Comparison of ENCODE assay signal across 24 cellular contexts in genomic region chr3:135393159-135393558, GRCh38.
DNase-seq lines count a peak whose midpoint lies in the region; ATAC-seq, FAIRE-seq and TF ChIP-seq lines count a peak whose summit lies in the region.
"Had no signal": no experiment of that assay in that cellular context is flagged by ENCODE, and none has a peak within 500 bp of the region (broad histone marks: within the 10 kb centered on the region; RNA-seq: fewer than 3 reads in every experiment).

No MANE protein-coding gene starts in this region.

- peaks cover 10% of the 10 kb centered on the region for H3K36me3 Mint-ChIP-seq in endodermal cell (ENCODE audit: low read depth)
- H3K36me3 Mint-ChIP-seq: CD8-positive, alpha-beta T cell had no signal

- H3K4me2 ChIP-seq in GM12878 (ENCODE audit: control insufficient read depth, insufficient read depth) = no peak overlapping the region
- H3K4me2 ChIP-seq: A549 had no signal

- TF ChIP-seq CTCF in GM12878 (IDR thresholded peaks at IDR 0.05 in 2 of 3, conservative IDR thresholded peaks at IDR 0.05 in 1 of 3; ENCODE audit: control insufficient read depth in 2 of 3, extremely low read depth in 1 of 3, insufficient read depth in 1 of 3, low read depth in 3 of 3, low read length in 3 of 3) = no peak
- TF ChIP-seq CTCF in endodermal cell (conservative IDR thresholded peaks at IDR 0.05) = peak; percentile 27
- peak; percentile 6 for TF ChIP-seq CTCF in kidney (IDR thresholded peaks at IDR 0.05; ENCODE audit: borderline replicate concordance, extremely low read depth, insufficient read depth)
- TF ChIP-seq CTCF in psoas muscle (IDR thresholded peaks at IDR 0.05) = no peak
- TF ChIP-seq CTCF in uterus (IDR thresholded peaks at IDR 0.05) = no peak

- TF ChIP-seq RAD21 in GM12878 (IDR thresholded peaks at IDR 0.05; ENCODE audit: insufficient read depth, low read depth, low read length) = no peak

- H3K4me3 Mint-ChIP-seq in endodermal cell = no peak overlapping the region
- H3K4me3 Mint-ChIP-seq: B cell; CD4-positive, alpha-beta T cell; CD8-positive, alpha-beta T cell had no signal

- no peak overlapping the region for H3K4me3 ChIP-seq in GM12878
- H3K4me3 ChIP-seq in endodermal cell (ENCODE audit: low read length) = no peak overlapping the region
- H3K4me3 ChIP-seq in kidney (ENCODE audit: low read length in 2 of 2) = no peak overlapping the region
- H3K4me3 ChIP-seq in psoas muscle = no peak overlapping the region
- H3K4me3 ChIP-seq in uterus = no peak overlapping the region
- H3K4me3 ChIP-seq: A549; BLaER1 treated with 17β-estradiol and CSF1 and Interleukin-3, amounts not matched to agents 10 nM and 100 nM had no signal

- no peaks in the 10 kb centered on the region; a peak in 1 of 4 replicates for H3K27me3 ChIP-seq in GM12878 (replicated peaks in 1 of 2; ENCODE audit: control insufficient read depth in 2 of 2, insufficient read depth in 2 of 2, low read length in 1 of 2)
- H3K27me3 ChIP-seq in endodermal cell (ENCODE audit: control insufficient read depth, insufficient read depth, low read length, poor library complexity, severe bottlenecking) = no peaks in the 10 kb centered on the region
- no peaks in the 10 kb centered on the region for H3K27me3 ChIP-seq in psoas muscle (ENCODE audit: insufficient read depth in 3 of 3, low read length in 2 of 3)
- H3K27me3 ChIP-seq in uterus = no peaks in the 10 kb centered on the region
- H3K27me3 ChIP-seq: BLaER1 treated with 17β-estradiol and CSF1 and Interleukin-3, amounts not matched to agents 10 nM and 100 nM had no signal

- H2AFZ ChIP-seq in GM12878 (ENCODE audit: control insufficient read depth, low read depth, low read length) = no peak overlapping the region

- no peaks in the 10 kb centered on the region; the same call in 2 of the 3 replicates for H3K9me3 ChIP-seq in GM12878 (replicated peaks; ENCODE audit: control insufficient read depth, insufficient read depth, low read length)
- peaks cover 20% of the 10 kb centered on the region for H3K9me3 ChIP-seq in endodermal cell (ENCODE audit: control insufficient read depth, low read length)
- peaks cover 0 to 10% of the 10 kb centered on the region in 2 donors for H3K9me3 ChIP-seq in kidney (ENCODE audit: control insufficient read depth in 1 of 2, low read length in 2 of 2)
- peaks cover 16% of the 10 kb centered on the region for H3K9me3 ChIP-seq in psoas muscle
- H3K9me3 ChIP-seq in uterus = no peaks in the 10 kb centered on the region
- H3K9me3 ChIP-seq: A549 had no signal

- H4K20me1 ChIP-seq in GM12878 (ENCODE audit: control insufficient read depth, insufficient read depth) = no peaks in the 10 kb centered on the region
- H4K20me1 ChIP-seq: BLaER1 treated with 17β-estradiol and CSF1 and Interleukin-3, amounts not matched to agents 10 nM and 100 nM had no signal

- peaks cover 23% of the 10 kb centered on the region for H3K9me3 Mint-ChIP-seq in endodermal cell

- no peak overlapping the region for H3K9ac ChIP-seq in GM12878 (ENCODE audit: control insufficient read depth, insufficient read depth, low read length)
- no peak overlapping the region for H3K9ac ChIP-seq in endodermal cell (ENCODE audit: extremely low read depth, low read length, poor library complexity, severe bottlenecking)
- H3K9ac ChIP-seq in kidney (ENCODE audit: low read length in 2 of 2) = no peak overlapping the region
- H3K9ac ChIP-seq: BLaER1 treated with 17β-estradiol and CSF1 and Interleukin-3, amounts not matched to agents 10 nM and 100 nM had no signal

- CTCF ChIA-PET in GM12878 (lab: Yijun Ruan, JAX) = no interaction called here

- TF ChIP-seq POLR2A in GM12878 (IDR thresholded peaks at IDR 0.05; ENCODE audit: low read depth, low read length) = no peak
- TF ChIP-seq POLR2A in uterus (IDR thresholded peaks at IDR 0.05) = no peak
- TF ChIP-seq POLR2A in erythroblast (IDR thresholded peaks at IDR 0.05; ENCODE audit: low read length) = no peak

- no peak for FAIRE-seq in GM12878 (lab: Jason Lieb, UNC)
- no peak for FAIRE-seq in kidney (lab: Jason Lieb, UNC)
- FAIRE-seq: A549, D721Med, G401.6, GM12892, GM18507, GM19239 had no signal

- DNase-seq in GM12878 (ENCODE audit: low read depth, low spot score) (no peak), endodermal cell (no peak), kidney (no peak), psoas muscle (no peak), iPS-NIHi7 (ENCODE audit: extremely low spot score) (no peak), uterus (no peak), erythroblast (lab: John Stamatoyannopoulos, UW) (no peak)
- DNase-seq: AML-193; Caco-2; Calu3; CD4-positive, alpha-beta T cell; CD8-positive, alpha-beta T cell; DMS79 treated with DMSO at 0.1 percent for 48 hours; GF-D8 had no signal

- RAD21 ChIA-PET in GM12878 (lab: Charles Lee; ENCODE audit: unreplicated experiment) = no interaction called here

- intact Hi-C loops in GM12878 (cut with micrococcal nuclease; ENCODE audit: unreplicated experiment) (no loop called here), kidney (cut with DNase I) (no loop called here), psoas muscle (cut with DNase I) (no loop called here), uterus (cut with DNase I; ENCODE audit: low total_unique reads) (no loop called here)

- in situ Hi-C loops in GM12878 (cut with MboI) = no loop called here

- H3K36me3 ChIP-seq in GM12878 (ENCODE audit: control insufficient read depth in 2 of 2, insufficient read depth in 2 of 2, low read length in 1 of 2) (no peaks in the 10 kb centered on the region), endodermal cell (ENCODE audit: control insufficient read depth, insufficient read depth, low read length) (no peaks in the 10 kb centered on the region), kidney (ENCODE audit: control insufficient read depth in 1 of 2, insufficient read depth in 2 of 2, low read length in 2 of 2) (no peaks in the 10 kb centered on the region), psoas muscle (ENCODE audit: insufficient read depth in 1 of 2, low read depth in 1 of 2) (no peaks in the 10 kb centered on the region), uterus (no peaks in the 10 kb centered on the region)
- H3K36me3 ChIP-seq: BLaER1 treated with 17β-estradiol and CSF1 and Interleukin-3, amounts not matched to agents 10 nM and 100 nM had no signal

- H3K4me1 Mint-ChIP-seq in endodermal cell = no peaks in the 10 kb centered on the region
- H3K4me1 Mint-ChIP-seq: B cell had no signal

- H3K4me1 ChIP-seq in GM12878 (ENCODE audit: control insufficient read depth, insufficient read depth, low read length) (no peaks in the 10 kb centered on the region), endodermal cell (ENCODE audit: control insufficient read depth, insufficient read depth, low read length) (no peaks in the 10 kb centered on the region), kidney (ENCODE audit: control insufficient read depth in 1 of 2, insufficient read depth in 1 of 2, low read depth in 1 of 2, low read length in 2 of 2) (no peaks in the 10 kb centered on the region), psoas muscle (no peaks in the 10 kb centered on the region), uterus (no peaks in the 10 kb centered on the region)
- H3K4me1 ChIP-seq: A549, Caco-2 had no signal

- 19% methylated on average over 3 of the region's 3 CpGs for WGBS in GM12878 (ENCODE audit: insufficient coverage, insufficient replicate concordance, low lambda C conversion rate, missing lambda C conversion rate)
- WGBS in endodermal cell (ENCODE audit: insufficient coverage in 1 of 2, insufficient read length in 1 of 2), 2 experiments = 94 to 100% methylated on average over 2 to 3 of the region's 3 CpGs
- 65 to 75% (median 71%) methylated on average over 3 of the region's 3 CpGs for WGBS in psoas muscle, 3 donors

- BruUV-seq in GM12878 (replicated peaks; lab: Mats Ljungman, UMichigan) = no TSS peak

- SMC1A ChIA-PET in GM12878 (lab: Charles Lee; ENCODE audit: uncharacterized antibody, unreplicated experiment) = interaction anchor here (1.2 kb wide), 1 partner anchor 80 kb away, joined by 3 read pairs; no protein-coding TSS in a partner anchor

- no peak overlapping the region for H3K27ac ChIP-seq in GM12878 (ENCODE audit: control insufficient read depth, insufficient read depth)
- H3K27ac ChIP-seq in endodermal cell (ENCODE audit: low read depth, low read length) = no peak overlapping the region
- H3K27ac ChIP-seq in kidney (ENCODE audit: low read depth in 2 of 2, low read length in 2 of 2) = no peak overlapping the region
- peak overlapping the region; percentile 3 for H3K27ac ChIP-seq in psoas muscle
- H3K27ac ChIP-seq in uterus = no peak overlapping the region
- H3K27ac ChIP-seq: 22Rv1; A549; BLaER1 treated with 17β-estradiol and CSF1 and Interleukin-3, amounts not matched to agents 10 nM and 100 nM; C4-2B had no signal

- TF ChIP-seq EP300 in GM12878 (IDR thresholded peaks at IDR 0.05; ENCODE audit: borderline replicate concordance in 1 of 2, control insufficient read depth in 1 of 2, low read depth in 2 of 2, low read length in 2 of 2) = no peak

- ATAC-seq in GM12878 = no peak
- ATAC-seq in psoas muscle = peak in 1 of 4 donors; percentile 59
- ATAC-seq: A549; CD8-positive, alpha-beta T cell had no signal

- H3K27ac Mint-ChIP-seq in endodermal cell = no peak overlapping the region
- H3K27ac Mint-ChIP-seq: B cell; CD4-positive, alpha-beta T cell; CD8-positive, alpha-beta T cell had no signal

- no peaks in the 10 kb centered on the region for H3K27me3 Mint-ChIP-seq in endodermal cell (ENCODE audit: insufficient read depth)
- H3K27me3 Mint-ChIP-seq: B cell; CD4-positive, alpha-beta T cell had no signal

- POLR2A ChIA-PET in GM12878 (lab: Charles Lee) = no interaction called here

- no peaks in the 10 kb centered on the region for H3K79me2 ChIP-seq in GM12878 (ENCODE audit: control insufficient read depth, insufficient read depth, low read length)

TF ChIP-seq in GM12878, 131 proteins besides CTCF, POLR2A, EP300 and RAD21:
- TF ChIP-seq ZNF24 (IDR thresholded peaks at IDR 0.05) (peak; percentile 41; the same call in 1 of the 2 replicates), BRCA1 (IDR thresholded peaks at IDR 0.05; ENCODE audit: low read depth, low read length) (no peak)
TF ChIP-seq in GM12878: peak in this region for 1.

Comparison
In these comparisons a context has a peak if more than half of its experiments do, and no peak if none do; other contexts are left out.
1. CTCF ChIP-seq: peak in endodermal cell (single experiment) and kidney (single experiment); none in GM12878 (0 of 3), psoas muscle (single experiment) and uterus (0 of 4).